In the genomic region with DNA sequence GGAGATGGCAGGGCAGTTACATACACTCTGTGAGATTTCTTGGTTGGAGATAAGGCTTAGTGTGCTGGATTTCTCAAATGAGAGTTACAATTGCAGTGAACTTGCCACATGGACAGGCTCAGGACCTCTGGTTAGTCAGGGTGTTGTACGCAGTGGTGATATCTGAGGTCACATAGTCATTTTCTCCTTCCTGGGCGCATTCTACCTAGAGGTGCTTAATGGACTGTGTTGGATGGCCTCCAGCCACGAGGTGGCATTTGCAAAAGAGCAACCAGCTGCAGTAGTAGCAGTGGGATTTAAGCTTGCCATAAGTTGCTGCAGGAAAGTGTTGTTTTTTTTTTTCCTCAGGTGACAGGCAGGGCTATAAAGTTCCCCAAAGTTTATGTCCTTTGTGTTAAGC, we compare ENCODE assay signal across 32 cellular contexts.
DNase-seq lines count a peak whose midpoint lies in the region; ATAC-seq, FAIRE-seq and TF ChIP-seq lines count a peak whose summit lies in the region.
"Had no signal": no experiment of that assay in that cellular context is flagged by ENCODE, and none has a peak within 500 bp of the region (broad histone marks: within the 10 kb centered on the region; RNA-seq: fewer than 3 reads in every experiment).

No MANE protein-coding gene starts in this region.

- intact Hi-C loops in HepG2 (cut with micrococcal nuclease; ENCODE audit: unreplicated experiment) (no loop called here), right cardiac atrium (cut with DNase I) (no loop called here)

- H3K27me3 ChIP-seq in HepG2 (ENCODE audit: control insufficient read depth in 1 of 2, insufficient read depth in 2 of 2, low read length in 2 of 2) (no peaks in the 10 kb centered on the region), right cardiac atrium (ENCODE audit: control insufficient read depth, insufficient read depth) (no peaks in the 10 kb centered on the region)
- H3K27me3 ChIP-seq: left lung, Peyer's patch, transverse colon had no signal

- no peak overlapping the region for H2AFZ ChIP-seq in HepG2 (ENCODE audit: low read length)

- H3K27ac ChIP-seq in HepG2 (ENCODE audit: extremely low read length, insufficient read depth, low read length) (no peak overlapping the region), right cardiac atrium (ENCODE audit: low read length) (no peak overlapping the region)
- H3K27ac ChIP-seq: 22Rv1, C4-2B, KMS-11, left lung, Peyer's patch, transverse colon had no signal

- no TSS peak for BruUV-seq in HepG2 (replicated peaks; lab: Mats Ljungman, UMichigan)

- in situ Hi-C loops in HepG2 (cut with HindIII; ENCODE audit: extremely low pct_ligation_motif_present, low pct_unique_long_range_greater_than_20kb) = no loop called here

- no peaks in the 10 kb centered on the region for H3K9me3 ChIP-seq in HepG2 (ENCODE audit: low read length)
- no peaks in the 10 kb centered on the region for H3K9me3 ChIP-seq in right cardiac atrium (ENCODE audit: control insufficient read depth, low read length)
- H3K9me3 ChIP-seq: Caco-2, left lung, Peyer's patch, transverse colon had no signal

- FAIRE-seq in HepG2 (lab: Jason Lieb, UNC) = no peak
- FAIRE-seq: TTC549 had no signal

- no peak for TF ChIP-seq RAD21 in HepG2 (CRISPR knock-in tag; IDR thresholded peaks at IDR 0.05)

- H3K36me3 ChIP-seq in HepG2 (replicated peaks in 1 of 2; ENCODE audit: control insufficient read depth in 1 of 2, insufficient read depth in 2 of 2, low read length in 2 of 2) = no peaks in the 10 kb centered on the region; a peak in 1 of 5 replicates
- H3K36me3 ChIP-seq: left lung, Peyer's patch, transverse colon had no signal

- 100% methylated on average over 3 of the region's 3 CpGs for WGBS in HepG2 (ENCODE audit: low lambda C conversion rate)
- 75% methylated on average over 3 of the region's 3 CpGs for WGBS in right cardiac atrium

- H3K4me3 ChIP-seq in HepG2 (replicated peaks in 1 of 3; ENCODE audit: insufficient read depth in 1 of 3, low read depth in 2 of 3, low read length in 3 of 3) (no peak overlapping the region), right cardiac atrium (ENCODE audit: low read length) (no peak overlapping the region)
- H3K4me3 ChIP-seq: left lung, Peyer's patch, transverse colon had no signal

- CTCF ChIA-PET in HepG2 (lab: Yijun Ruan, JAX; ENCODE audit: low intra/inter-chr PET ratio, low total read pairs) = no interaction called here

- DNase-seq in DMS53 (lab: John Stamatoyannopoulos, UW) = peak; percentile 29
- no peak for DNase-seq in DMS53 treated with DMSO at 0.1 percent for 48 hours (lab: John Stamatoyannopoulos, UW; ENCODE audit: unreplicated experiment)
- no peak for DNase-seq in NCI-H345 treated with DMSO at 0.1 percent for 48 hours (lab: John Stamatoyannopoulos, UW; ENCODE audit: unreplicated experiment)
- DNase-seq in inferior parietal cortex (ENCODE audit: extremely low spot score) = no peak
- no peak for DNase-seq in HepG2 (ENCODE audit: low spot score)
- no peak for DNase-seq in right cardiac atrium
- DNase-seq: activated CD4-positive, alpha-beta T cell treated with anti-CD3 and anti-CD28 coated beads, Interleukin-2, amount 50 U/mL, for 4 hours; activated naive CD4-positive, alpha-beta T cell; activated T-cell treated with anti-CD3 and anti-CD28 coated beads, Interleukin-2, amount 50 U/mL, for 72 hours; Caco-2; DMS79 treated with DMSO at 0.1 percent for 48 hours; effector memory CD8-positive, alpha-beta T cell; GDM1; left lung; mesenchymal stem cell; MM.1S; NCI-H1436; NCI-H2081 treated with DMSO at 0.1 percent for 48 hours; NCI-H2227 treated with DMSO at 0.1 percent for 48 hours; NCI-H69; Peyer's patch; SHP77; stimulated activated CD4-positive, alpha-beta T cell treated with anti-CD3 and anti-CD28 coated beads, Interleukin-15, amount 100 ng/mL, for 24 hours; stimulated activated CD4-positive, alpha-beta T cell treated with anti-CD3 and anti-CD28 coated beads, Interleukin-4, amount 100 ng/mL, for 4 hours; T-helper 17 cell; transverse colon had no signal

- TF ChIP-seq POLR2A in HepG2 (IDR thresholded peaks at IDR 0.05; ENCODE audit: insufficient read depth in 1 of 2, low read depth in 2 of 2, low read length in 2 of 2) = no peak

- H4K20me1 ChIP-seq in HepG2 (ENCODE audit: insufficient read depth, low read length) = no peaks in the 10 kb centered on the region

- no peaks in the 10 kb centered on the region for H3K4me1 ChIP-seq in HepG2 (ENCODE audit: insufficient read depth, low read length)
- no peaks in the 10 kb centered on the region for H3K4me1 ChIP-seq in right cardiac atrium (ENCODE audit: control insufficient read depth, insufficient read depth, low read length)
- H3K4me1 ChIP-seq: Caco-2, left lung, Peyer's patch, transverse colon had no signal

- POLR2A ChIA-PET in HepG2 (lab: Yijun Ruan, JAX) = no interaction called here

- no peaks in the 10 kb centered on the region for H3K79me2 ChIP-seq in HepG2 (ENCODE audit: insufficient read depth, low read length)

- TF ChIP-seq EP300 in HepG2 (IDR thresholded peaks at IDR 0.05; ENCODE audit: low read depth in 2 of 2, low read length in 2 of 2) (no peak), HepG2 (CRISPR knock-in tag; IDR thresholded peaks at IDR 0.05; ENCODE audit: borderline replicate concordance) (no peak)

- no peak overlapping the region for H3K4me2 ChIP-seq in HepG2 (ENCODE audit: low read depth, low read length)
- H3K4me2 ChIP-seq: KMS-11 had no signal

- TF ChIP-seq CTCF in HepG2 (CRISPR knock-in tag; IDR thresholded peaks at IDR 0.05) = no peak

- no peak overlapping the region for H3K9ac ChIP-seq in HepG2 (ENCODE audit: insufficient read depth, low read depth, low read length)
- H3K9ac ChIP-seq: KMS-11 had no signal

- peak; percentile 67 for ATAC-seq in HG02759 (IDR thresholded peaks at IDR 0.05; ENCODE audit: unreplicated experiment)
- ATAC-seq in HG03565 (IDR thresholded peaks at IDR 0.05; ENCODE audit: unreplicated experiment) = peak; percentile 98
- no peak for ATAC-seq in HepG2
- no peak for ATAC-seq in right cardiac atrium
- ATAC-seq: activated T-cell treated with anti-CD3 and anti-CD28 coated beads, Interleukin-2, amount 50 U/mL, for 72 hours; effector memory CD8-positive, alpha-beta T cell; left lung; T-helper 17 cell had no signal

TF ChIP-seq in HepG2, 621 proteins besides CTCF, POLR2A, EP300 and RAD21:
- TF ChIP-seq USF2 (IDR thresholded peaks at IDR 0.05; ENCODE audit: low read depth, low read length) = no peak
- TF ChIP-seq USF2 (CRISPR knock-in tag; IDR thresholded peaks at IDR 0.05; ENCODE audit: borderline replicate concordance) = no peak
- no peak for TF ChIP-seq TBL1XR1 (IDR thresholded peaks at IDR 0.05; ENCODE audit: borderline replicate concordance, low read length, partially characterized antibody)
- TF ChIP-seq MED13 (CRISPR knock-in tag; IDR thresholded peaks at IDR 0.05) = no peak

Comparison
In these comparisons a context has a peak if more than half of its experiments do, and no peak if none do; other contexts are left out.
1. ATAC-seq: peak in HG02759 (single experiment) and HG03565 (single experiment); none in HepG2 (single experiment) and right cardiac atrium (0 of 2).